8 cellular contexts compared by ENCODE assay signal in the genomic region with DNA sequence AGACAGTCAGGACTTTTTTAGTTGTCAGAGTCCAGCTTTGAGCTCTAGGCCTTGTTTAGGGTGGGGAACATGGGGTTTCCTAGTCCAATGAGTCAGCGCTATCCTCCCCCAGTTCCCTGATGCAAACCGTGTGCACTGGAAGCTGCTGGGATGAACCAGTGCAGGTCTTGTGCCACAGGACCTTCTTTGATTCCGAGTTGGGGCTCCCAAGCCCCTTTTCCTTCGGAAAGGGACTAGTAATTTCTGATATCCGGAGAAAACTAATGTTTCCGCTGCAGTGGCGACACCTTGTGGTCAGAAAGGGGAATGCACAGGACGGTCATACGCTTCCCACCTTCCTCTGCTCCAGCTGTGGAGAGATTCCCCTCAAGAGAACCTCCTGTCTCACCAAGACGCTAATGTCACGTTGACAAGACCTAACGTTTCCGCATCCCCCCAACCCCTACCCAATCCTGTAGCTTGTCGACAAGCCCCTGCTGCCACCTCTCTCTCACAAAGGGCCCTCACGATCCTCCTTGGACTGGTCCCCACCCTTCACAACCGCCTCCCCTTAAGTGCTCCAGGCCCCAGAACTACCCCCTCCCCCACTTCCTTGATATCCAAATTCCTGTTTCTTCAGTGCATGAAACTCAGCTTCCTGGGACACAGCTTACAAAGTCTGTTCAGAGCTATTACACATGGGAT. TPM values are rescaled to one million over a fixed set of nuclear protein-coding genes. Genes with fewer than 3 reads are reported as not detected.
A peak's percentile ranks its signal among the peaks of the same experiment; 100 is the strongest.
DNase-seq lines count a peak whose midpoint lies in the region; ATAC-seq and TF ChIP-seq lines count a peak whose summit lies in the region.

No MANE protein-coding gene starts in this region.

- H3K27ac Mint-ChIP-seq in neural progenitor cell = peak overlapping the region; percentile 55
- peak overlapping the region; percentile 24 for H3K27ac Mint-ChIP-seq in stimulated activated naive CD8-positive, alpha-beta T cell treated with anti-CD3 and anti-CD28 coated beads, Interleukin-15, Interleukin-2, amounts not matched to agents 100 ng/mL and 50 ng/mL, for 24 hours

- no peaks in the 10 kb centered on the region for H3K9me3 Mint-ChIP-seq in neural progenitor cell
- no peaks in the 10 kb centered on the region for H3K9me3 Mint-ChIP-seq in stimulated activated naive CD8-positive, alpha-beta T cell treated with anti-CD3 and anti-CD28 coated beads, Interleukin-15, Interleukin-2, amounts not matched to agents 100 ng/mL and 50 ng/mL, for 24 hours

- H3F3A ChIP-seq in neural progenitor cell (ENCODE audit: low read depth) = peaks cover 8% of the 10 kb centered on the region

- H3K36me3 ChIP-seq in ES-I3 (ENCODE audit: insufficient read depth, low read length) = no peaks in the 10 kb centered on the region
- no peaks in the 10 kb centered on the region for H3K36me3 ChIP-seq in OCI-LY3 (replicated peaks; ENCODE audit: low read depth, low read length)
- H3K36me3 ChIP-seq in neural progenitor cell = no peaks in the 10 kb centered on the region

- H3K9ac ChIP-seq in ES-I3 (ENCODE audit: low read depth, low read length) = peak overlapping the region; percentile 9; the same call in 1 of the 2 replicates
- peak overlapping the region; percentile 60 for H3K9ac ChIP-seq in OCI-LY3 (ENCODE audit: low read length)
- no peak overlapping the region for H3K9ac ChIP-seq in neural progenitor cell

- H3K4me1 ChIP-seq in ES-I3 (ENCODE audit: insufficient read depth, low read length) (no peaks in the 10 kb centered on the region; the same call in 1 of the 2 replicates), OCI-LY3 (ENCODE audit: low read length) (peaks cover 21% of the 10 kb centered on the region), neural progenitor cell (no peaks in the 10 kb centered on the region)

- TF ChIP-seq CTCF in OCI-LY3 (IDR thresholded peaks at IDR 0.05; ENCODE audit: low read depth, low read length) (peak; percentile 97), neural progenitor cell (IDR thresholded peaks at IDR 0.05) (peak; percentile 97)

- H2AFZ ChIP-seq in OCI-LY3 (ENCODE audit: low read depth, low read length) = peak overlapping the region; percentile 99
- peak overlapping the region; percentile 98 for H2AFZ ChIP-seq in neural progenitor cell (replicated peaks)

- H3K4me3 ChIP-seq in OCI-LY3 (ENCODE audit: low read length) (peak overlapping the region; percentile 72), neural progenitor cell (no peak overlapping the region)

- H3K27ac ChIP-seq in OCI-LY3 (ENCODE audit: low read length) (peak overlapping the region; percentile 3; the same call in 1 of the 2 replicates), neural progenitor cell (no peak overlapping the region)

- no peaks in the 10 kb centered on the region for H3K27me3 ChIP-seq in OCI-LY3 (ENCODE audit: low read depth, low read length)
- no peaks in the 10 kb centered on the region for H3K27me3 ChIP-seq in neural progenitor cell

- no peaks in the 10 kb centered on the region for H3K36me3 Mint-ChIP-seq in neural progenitor cell
- no peaks in the 10 kb centered on the region for H3K36me3 Mint-ChIP-seq in stimulated activated naive CD8-positive, alpha-beta T cell treated with anti-CD3 and anti-CD28 coated beads, Interleukin-15, Interleukin-2, amounts not matched to agents 100 ng/mL and 50 ng/mL, for 24 hours (ENCODE audit: low read depth)

- peaks cover 15% of the 10 kb centered on the region for H3K4me1 Mint-ChIP-seq in neural progenitor cell
- peaks cover 8% of the 10 kb centered on the region for H3K4me1 Mint-ChIP-seq in stimulated activated naive CD8-positive, alpha-beta T cell treated with anti-CD3 and anti-CD28 coated beads, Interleukin-15, Interleukin-2, amounts not matched to agents 100 ng/mL and 50 ng/mL, for 24 hours (ENCODE audit: low read depth)

- DNase-seq in HUDEP-2 (lab: John Stamatoyannopoulos, UW; ENCODE audit: unreplicated experiment in 76 of 76) (peak in 49 of 76 experiments; percentile 4 to 70 (median 40)), activated T-cell treated with anti-CD3 and anti-CD28 coated beads for 48 hours (ENCODE audit: low read depth) (peak; percentile 60), fibroblast of peridontal ligament (ENCODE audit: extremely low read depth) (peak; percentile 66), neural progenitor cell (ENCODE audit: low spot score) (peak; percentile 80)

- H3K4me2 ChIP-seq in OCI-LY3 (ENCODE audit: low read length) (peak overlapping the region; percentile 82), neural progenitor cell (peak overlapping the region; percentile 39)

- H3K79me2 ChIP-seq in OCI-LY3 (ENCODE audit: low read length) (no peaks in the 10 kb centered on the region), neural progenitor cell (ENCODE audit: low read depth) (no peaks in the 10 kb centered on the region)

- H3K27me3 Mint-ChIP-seq in neural progenitor cell (ENCODE audit: insufficient read depth, low read depth) = peaks cover 4% of the 10 kb centered on the region
- no peaks in the 10 kb centered on the region for H3K27me3 Mint-ChIP-seq in stimulated activated naive CD8-positive, alpha-beta T cell treated with anti-CD3 and anti-CD28 coated beads, Interleukin-15, Interleukin-2, amounts not matched to agents 100 ng/mL and 50 ng/mL, for 24 hours

- no peak overlapping the region for H3K4me3 Mint-ChIP-seq in neural progenitor cell
- no peak overlapping the region for H3K4me3 Mint-ChIP-seq in stimulated activated naive CD8-positive, alpha-beta T cell treated with anti-CD3 and anti-CD28 coated beads, Interleukin-15, Interleukin-2, amounts not matched to agents 100 ng/mL and 50 ng/mL, for 24 hours

- H4K20me1 ChIP-seq in OCI-LY3 (ENCODE audit: insufficient read depth, low read length) (no peaks in the 10 kb centered on the region), neural progenitor cell (ENCODE audit: low read depth) (no peaks in the 10 kb centered on the region)

- H3K9me3 ChIP-seq in ES-I3 (ENCODE audit: control insufficient read depth, insufficient read depth, low read length) = no peaks in the 10 kb centered on the region
- H3K9me3 ChIP-seq in OCI-LY3 (ENCODE audit: insufficient read depth, low read length) = no peaks in the 10 kb centered on the region
- no peaks in the 10 kb centered on the region for H3K9me3 ChIP-seq in neural progenitor cell (ENCODE audit: low read depth)

- no peak for ATAC-seq in GM21360 (IDR thresholded peaks at IDR 0.05; ENCODE audit: unreplicated experiment)

RNA-seq across cellular contexts. Expression of a gene that starts 31.0 kb away (rescaled TPM):
- 0.52 and 0.90 TPM in 2 replicates for total RNA-seq in neural progenitor cell (ENCODE audit: low replicate concordance)

RNA-seq across cellular contexts. Expression of a gene that starts 34.7 kb away (rescaled TPM):
- total RNA-seq in neural progenitor cell (ENCODE audit: low replicate concordance) = 0.06 and 0.59 TPM in 2 replicates
